In the genomic region with DNA sequence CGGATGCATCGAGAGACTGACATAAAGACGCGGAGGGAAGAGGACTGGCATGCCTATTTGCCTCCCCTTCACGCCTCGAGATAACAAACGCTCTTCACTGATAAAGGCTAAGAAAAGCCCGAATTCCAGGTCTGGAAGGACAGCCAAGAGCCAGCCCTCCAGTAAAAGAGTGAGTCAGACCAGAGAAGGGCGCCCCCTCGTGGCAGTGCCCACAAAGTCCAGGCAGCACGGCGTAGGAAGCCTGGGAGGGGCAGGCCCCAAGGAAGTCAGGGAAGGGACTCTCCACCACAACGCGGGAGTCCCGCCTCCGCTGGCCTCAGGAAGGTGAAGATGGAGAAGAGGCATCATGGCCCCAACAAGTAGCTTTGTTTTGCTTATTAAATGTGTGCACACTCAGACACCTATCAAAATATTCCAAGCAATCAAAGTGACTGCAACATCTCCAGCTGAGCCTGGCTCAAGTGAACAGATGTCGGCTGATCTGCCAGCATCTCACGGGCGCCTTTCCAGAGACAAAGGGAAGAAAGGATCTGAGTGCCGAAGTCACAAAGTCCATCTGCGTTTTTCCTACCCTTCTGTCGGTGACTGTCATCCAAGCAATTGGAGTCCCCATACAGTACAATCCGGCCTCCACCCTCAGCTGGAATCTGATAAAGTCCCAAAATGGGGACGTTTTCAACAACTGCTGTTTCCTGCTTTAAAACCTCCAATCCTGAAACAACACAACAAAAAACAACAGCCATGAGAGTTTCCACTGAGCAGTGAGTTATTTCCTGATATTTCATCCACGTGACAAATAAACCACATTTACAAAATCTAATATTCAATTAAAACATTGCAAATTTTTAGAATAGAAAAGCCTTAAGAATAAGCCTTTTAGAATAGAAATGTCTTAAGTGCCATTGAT, we compare ENCODE assay signal across 1 cellular context.
A peak's percentile ranks its signal among the peaks of the same experiment; 100 is the strongest.
TF ChIP-seq lines count a peak whose summit lies in the region.

No MANE protein-coding gene starts in this region.

TF ChIP-seq in GM12878, 131 proteins besides CTCF, POLR2A, EP300 and RAD21:
- TF ChIP-seq MXI1 (IDR thresholded peaks at IDR 0.05; ENCODE audit: low read depth, low read length) (no peak), SMC3 (IDR thresholded peaks at IDR 0.05; ENCODE audit: borderline replicate concordance, low read length) (peak; percentile 49; the same call in 1 of the 2 replicates)
